19 cellular contexts compared by ENCODE assay signal in genomic region chr13:20521388-20521787, GRCh38.
"Had no signal": no experiment of that assay in that cellular context is flagged by ENCODE, and none has a peak within 500 bp of the region (broad histone marks: within the 10 kb centered on the region; RNA-seq: fewer than 3 reads in every experiment).

No MANE protein-coding gene starts in this region.

- H3K9me3 ChIP-seq: ascending aorta, breast epithelium, left ventricle myocardium inferior, neutrophil, tibial artery had no signal

- DNase-seq: activated CD4-positive, CD25-positive, alpha-beta regulatory T cell treated with anti-CD3 and anti-CD28 coated beads, Interleukin-2, amount 50 U/mL, for 72 hours; activated naive CD4-positive, alpha-beta T cell treated with Interleukin-2 at 50 U/mL for 16 hours; activated naive CD8-positive, alpha-beta T cell treated with anti-CD3 and anti-CD28 coated beads, Interleukin-2, amount 50 U/mL, for 24 hours; activated T-cell treated with anti-CD3 and anti-CD28 coated beads for 4 hours; islet precursor cell; left ventricle myocardium inferior; naive thymus-derived CD8-positive, alpha-beta T cell; stimulated activated CD4-positive, alpha-beta T cell treated with anti-CD3 and anti-CD28 coated beads, Interleukin-15, amount 100 ng/mL, for 24 hours; stimulated activated CD4-positive, alpha-beta T cell treated with anti-CD3 and anti-CD28 coated beads, Interleukin-4, amount 100 ng/mL, for 1 hour; stimulated activated naive CD4-positive, alpha-beta T cell; T1000; tibial artery had no signal

- H3K27ac Mint-ChIP-seq: activated naive CD8-positive, alpha-beta T cell treated with anti-CD3 and anti-CD28 coated beads, Interleukin-2, amount 50 U/mL, for 24 hours; memory B cell had no signal

- FAIRE-seq: urothelium cell line had no signal

- H3K27me3 Mint-ChIP-seq: activated naive CD8-positive, alpha-beta T cell treated with anti-CD3 and anti-CD28 coated beads, Interleukin-2, amount 50 U/mL, for 24 hours; memory B cell; naive thymus-derived CD8-positive, alpha-beta T cell had no signal

- H3K27ac ChIP-seq: ascending aorta, breast epithelium, left ventricle myocardium inferior, neutrophil, parathyroid adenoma, tibial artery had no signal

- H3K4me1 ChIP-seq: breast epithelium, parathyroid adenoma had no signal

- H3K36me3 ChIP-seq: ascending aorta, breast epithelium, left ventricle myocardium inferior, neutrophil, tibial artery had no signal

- H3K27me3 ChIP-seq: ascending aorta, breast epithelium, hepatocyte, tibial artery had no signal

- H3K4me3 ChIP-seq: ascending aorta, breast epithelium, hepatocyte, left ventricle myocardium inferior, tibial artery had no signal

- H3K9me3 Mint-ChIP-seq: activated naive CD8-positive, alpha-beta T cell treated with anti-CD3 and anti-CD28 coated beads, Interleukin-2, amount 50 U/mL, for 24 hours; memory B cell; naive thymus-derived CD8-positive, alpha-beta T cell had no signal

- H3K4me3 Mint-ChIP-seq: activated naive CD8-positive, alpha-beta T cell treated with anti-CD3 and anti-CD28 coated beads, Interleukin-2, amount 50 U/mL, for 24 hours; memory B cell; naive thymus-derived CD8-positive, alpha-beta T cell had no signal
